ENCODE assay signal across 17 cellular contexts in the genomic region with DNA sequence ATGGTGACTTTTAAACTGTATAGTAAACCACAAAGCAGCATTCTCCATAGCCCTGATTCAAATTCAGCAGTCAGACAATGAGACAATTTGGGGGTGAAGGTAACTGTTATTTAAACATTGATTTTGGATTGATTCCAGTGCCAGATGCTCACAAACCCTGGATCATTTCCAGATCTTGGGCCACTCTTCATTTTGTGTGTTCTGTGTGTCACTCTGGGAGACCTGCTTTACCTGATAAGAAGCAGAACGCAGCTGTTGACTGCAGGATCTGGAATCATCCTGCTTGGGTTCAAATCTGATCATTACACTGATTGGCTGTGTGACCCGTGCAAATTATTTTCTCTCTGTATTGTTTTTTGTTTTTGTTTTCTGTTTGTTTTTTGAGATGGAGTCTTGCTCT. TPM values are rescaled to one million over a fixed set of nuclear protein-coding genes. Genes with fewer than 3 reads are reported as not detected.
A peak's percentile ranks its signal among the peaks of the same experiment; 100 is the strongest.
DNase-seq lines count a peak whose midpoint lies in the region; ATAC-seq, FAIRE-seq and TF ChIP-seq lines count a peak whose summit lies in the region.
"Had no signal": no experiment of that assay in that cellular context is flagged by ENCODE, and none has a peak within 500 bp of the region (broad histone marks: within the 10 kb centered on the region; RNA-seq: fewer than 3 reads in every experiment).

No MANE protein-coding gene starts in this region.

- no peak for TF ChIP-seq POLR2A in K562 (conservative IDR thresholded peaks at IDR 0.05)
- no peak for TF ChIP-seq POLR2A in HepG2 (IDR thresholded peaks at IDR 0.05; ENCODE audit: insufficient read depth in 1 of 2, low read depth in 2 of 2, low read length in 2 of 2)

- TF ChIP-seq EP300 in K562 (IDR thresholded peaks at IDR 0.05; ENCODE audit: low read length): no peak
- TF ChIP-seq EP300 in HepG2 (IDR thresholded peaks at IDR 0.05; ENCODE audit: low read depth in 2 of 2, low read length in 2 of 2): no peak
- no peak for TF ChIP-seq EP300 in HepG2 (CRISPR knock-in tag; IDR thresholded peaks at IDR 0.05; ENCODE audit: borderline replicate concordance)

- H4K20me1 ChIP-seq in K562 (replicated peaks; ENCODE audit: control insufficient read depth, insufficient read depth, low read length) (no peaks in the 10 kb centered on the region), HepG2 (ENCODE audit: insufficient read depth, low read length) (no peaks in the 10 kb centered on the region)

- no peaks in the 10 kb centered on the region for H3K9me3 ChIP-seq in K562 (replicated peaks; ENCODE audit: control insufficient read depth, insufficient read depth, low read depth, low read length)
- H3K9me3 ChIP-seq in small intestine (ENCODE audit: control insufficient read depth, low read depth): no peaks in the 10 kb centered on the region
- H3K9me3 ChIP-seq in HepG2 (ENCODE audit: low read length): no peaks in the 10 kb centered on the region
- H3K9me3 ChIP-seq: vagina had no signal

- POLR2A ChIA-PET in K562 (lab: Yijun Ruan, JAX) (interaction anchor here (0.8 kb wide), 1 partner anchor 57 kb away, joined by 4 read pairs; no protein-coding TSS in a partner anchor), HepG2 (lab: Yijun Ruan, JAX) (no interaction called here)

- H3K27ac ChIP-seq in K562 (ENCODE audit: extremely low read depth, low read depth, low read length) (no peak overlapping the region), small intestine (ENCODE audit: low read depth in 1 of 2, low read length in 1 of 2) (no peak overlapping the region), HepG2 (ENCODE audit: extremely low read length, insufficient read depth, low read length) (no peak overlapping the region)
- H3K27ac ChIP-seq: vagina had no signal

- peaks cover 87% of the 10 kb centered on the region for H3K27me3 Mint-ChIP-seq in activated T-cell treated with anti-CD3 and anti-CD28 coated beads, Interleukin-2, amount 50 U/mL, for 72 hours (ENCODE audit: low read depth)
- H3K27me3 Mint-ChIP-seq in activated T-cell treated with anti-CD3 and anti-CD28 coated beads, Interleukin-2, amount 50 U/mL, for 24 hours: peaks cover 87% of the 10 kb centered on the region
- H3K27me3 Mint-ChIP-seq in effector memory CD8-positive, alpha-beta T cell: peaks cover 75 to 97% of the 10 kb centered on the region in 2 donors

- TF ChIP-seq CTCF in K562 (IDR thresholded peaks at IDR 0.05 in 2 of 3, conservative IDR thresholded peaks at IDR 0.05 in 1 of 3; ENCODE audit: insufficient read depth in 2 of 3, low read depth in 1 of 3, low read length in 3 of 3) (no peak), HepG2 (CRISPR knock-in tag; IDR thresholded peaks at IDR 0.05) (no peak)

- no peak overlapping the region for H3K9ac ChIP-seq in K562 (ENCODE audit: insufficient read depth in 1 of 2, low read depth in 2 of 2, low read length in 2 of 2)
- no peak overlapping the region for H3K9ac ChIP-seq in HepG2 (ENCODE audit: insufficient read depth, low read depth, low read length)

- CTCF ChIA-PET in K562 (lab: Yijun Ruan, JAX; ENCODE audit: low intra/inter-chr PET ratio) (no interaction called here), HepG2 (lab: Yijun Ruan, JAX; ENCODE audit: low intra/inter-chr PET ratio, low total read pairs) (no interaction called here)

- intact Hi-C loops in K562 (cut with micrococcal nuclease): no loop called here
- intact Hi-C loops in HepG2 (cut with micrococcal nuclease; ENCODE audit: unreplicated experiment): no loop called here

- in situ Hi-C loops in K562 (cut with MboI): no loop called here
- in situ Hi-C loops in HepG2 (cut with HindIII; ENCODE audit: extremely low pct_ligation_motif_present, low pct_unique_long_range_greater_than_20kb): no loop called here

- H3K79me2 ChIP-seq in K562 (ENCODE audit: control insufficient read depth, insufficient read depth, low read length) (no peaks in the 10 kb centered on the region), HepG2 (ENCODE audit: insufficient read depth, low read length) (no peaks in the 10 kb centered on the region)

- BruUV-seq in K562 (replicated peaks; lab: Mats Ljungman, UMichigan): no TSS peak
- BruUV-seq in HepG2 (replicated peaks; lab: Mats Ljungman, UMichigan): no TSS peak

- H3K4me2 ChIP-seq in K562 (ENCODE audit: insufficient read depth, low read length) (no peak overlapping the region), HepG2 (ENCODE audit: low read depth, low read length) (no peak overlapping the region)

- H3K27ac Mint-ChIP-seq in activated T-cell treated with anti-CD3 and anti-CD28 coated beads, Interleukin-2, amount 50 U/mL, for 72 hours: no peak overlapping the region
- H3K27ac Mint-ChIP-seq in activated T-cell treated with anti-CD3 and anti-CD28 coated beads, Interleukin-2, amount 50 U/mL, for 24 hours: no peak overlapping the region
- no peak overlapping the region for H3K27ac Mint-ChIP-seq in effector memory CD8-positive, alpha-beta T cell
- H3K27ac Mint-ChIP-seq: dendritic cell treated with granulocyte-macrophage colony-stimulating factor and Interleukin-4, amounts not matched to agents 40 ng/mL and 50 ng/mL, for 4 days; stimulated activated effector memory CD8-positive, alpha-beta T cell treated with anti-CD3 and anti-CD28 coated beads, Interleukin-12 subunit alpha, Interleukin-12 subunit beta, amount 100 ng/mL, for 72 hours had no signal

- no peak for TF ChIP-seq RAD21 in K562 (CRISPR knock-in tag; conservative IDR thresholded peaks at IDR 0.05 in 1 of 2, IDR thresholded peaks at IDR 0.05 in 1 of 2)
- TF ChIP-seq RAD21 in HepG2 (CRISPR knock-in tag; IDR thresholded peaks at IDR 0.05): no peak

- no peak for DNase-seq in activated T-cell treated with anti-CD3 and anti-CD28 coated beads, Interleukin-2, amount 50 U/mL, for 72 hours
- DNase-seq in activated T-cell treated with anti-CD3 and anti-CD28 coated beads, Interleukin-2, amount 50 U/mL, for 24 hours: no peak
- DNase-seq in NCI-H2029 treated with DMSO at 0.1 percent for 48 hours (lab: John Stamatoyannopoulos, UW) (peak; percentile 40), K562 (ENCODE audit: extremely low read depth in 1 of 4, low spot score in 3 of 4) (no peak), small intestine (peak; percentile 4), HepG2 (ENCODE audit: low spot score) (no peak)
- no peak for DNase-seq in effector memory CD8-positive, alpha-beta T cell
- DNase-seq in activated CD4-positive, alpha-beta T cell treated with anti-CD3 and anti-CD28 coated beads, Interleukin-2, amount 50 U/mL, for 4 hours: no peak
- DNase-seq: KBM-7; SIG-M5; stimulated activated CD4-positive, alpha-beta T cell treated with anti-CD3 and anti-CD28 coated beads, Interleukin-2, amount 100 ng/mL, for 24 hours had no signal

- H3K36me3 ChIP-seq in K562 (ENCODE audit: control insufficient read depth, insufficient read depth, low read length) (no peaks in the 10 kb centered on the region), small intestine (ENCODE audit: control insufficient read depth in 2 of 2, insufficient read depth in 2 of 2, low read length in 2 of 2) (no peaks in the 10 kb centered on the region), HepG2 (replicated peaks in 1 of 2; ENCODE audit: control insufficient read depth in 1 of 2, insufficient read depth in 2 of 2, low read length in 2 of 2) (no peaks in the 10 kb centered on the region)
- H3K36me3 ChIP-seq: vagina had no signal

- no peaks in the 10 kb centered on the region for H3K27me3 ChIP-seq in K562 (ENCODE audit: control insufficient read depth in 2 of 2, insufficient read depth in 2 of 2, low read length in 2 of 2)
- H3K27me3 ChIP-seq in small intestine (ENCODE audit: control insufficient read depth in 2 of 2, insufficient read depth in 2 of 2, low read length in 2 of 2): peaks cover 4 to 30% of the 10 kb centered on the region in 2 donors
- H3K27me3 ChIP-seq in HepG2 (ENCODE audit: control insufficient read depth in 1 of 2, insufficient read depth in 2 of 2, low read length in 2 of 2): peaks cover 0 to 21% of the 10 kb centered on the region in 2 experiments; a peak in 1 of 5 replicates

- peaks cover 5% of the 10 kb centered on the region in 2 donors for H3K36me3 Mint-ChIP-seq in activated T-cell treated with anti-CD3 and anti-CD28 coated beads, Interleukin-2, amount 50 U/mL, for 72 hours (ENCODE audit: insufficient read depth in 2 of 2)
- H3K36me3 Mint-ChIP-seq in activated T-cell treated with anti-CD3 and anti-CD28 coated beads, Interleukin-2, amount 50 U/mL, for 24 hours (ENCODE audit: low read depth): no peaks in the 10 kb centered on the region
- peaks cover 2% of the 10 kb centered on the region for H3K36me3 Mint-ChIP-seq in effector memory CD8-positive, alpha-beta T cell (ENCODE audit: insufficient read depth)

- H3K4me1 ChIP-seq in K562 (replicated peaks in 1 of 2; ENCODE audit: control insufficient read depth in 2 of 2, insufficient read depth in 2 of 2, low read length in 2 of 2) (peaks cover 0 to 6% of the 10 kb centered on the region in 2 experiments; a peak in 1 of 5 replicates), small intestine (ENCODE audit: control insufficient read depth in 2 of 2, insufficient read depth in 1 of 2, low read depth in 1 of 2, low read length in 1 of 2) (no peaks in the 10 kb centered on the region), HepG2 (ENCODE audit: insufficient read depth, low read length) (no peaks in the 10 kb centered on the region; the same call in 1 of the 2 replicates)

- H3K9me3 Mint-ChIP-seq in activated T-cell treated with anti-CD3 and anti-CD28 coated beads, Interleukin-2, amount 50 U/mL, for 72 hours: no peaks in the 10 kb centered on the region
- peaks cover 6% of the 10 kb centered on the region for H3K9me3 Mint-ChIP-seq in activated T-cell treated with anti-CD3 and anti-CD28 coated beads, Interleukin-2, amount 50 U/mL, for 24 hours
- H3K9me3 Mint-ChIP-seq in effector memory CD8-positive, alpha-beta T cell: peaks cover 7 to 8% of the 10 kb centered on the region in 2 donors

- H2AFZ ChIP-seq in K562 (ENCODE audit: low read depth, low read length) (no peak overlapping the region), HepG2 (ENCODE audit: low read length) (no peak overlapping the region)

- FAIRE-seq in K562 (lab: Jason Lieb, UNC): no peak
- no peak for FAIRE-seq in small intestine (lab: Jason Lieb, UNC)
- no peak for FAIRE-seq in HepG2 (lab: Jason Lieb, UNC)
- FAIRE-seq: GM18507 had no signal

- 5% methylated on average over 2 of the region's 2 CpGs for WGBS in K562 (ENCODE audit: insufficient coverage, low coverage, missing lambda C conversion rate)
- 19 to 49% (median 44%) methylated on average over 2 of the region's 2 CpGs for WGBS in small intestine, 3 donors
- 6% methylated on average over 2 of the region's 2 CpGs for WGBS in HepG2 (ENCODE audit: low lambda C conversion rate)

- ATAC-seq in activated T-cell treated with anti-CD3 and anti-CD28 coated beads, Interleukin-2, amount 50 U/mL, for 72 hours (replicated peaks in 1 of 2): no peak
- ATAC-seq in K562 (no peak), HepG2 (no peak)
- no peak for ATAC-seq in effector memory CD8-positive, alpha-beta T cell (replicated peaks)
- ATAC-seq: stimulated activated effector memory CD8-positive, alpha-beta T cell treated with anti-CD3 and anti-CD28 coated beads, Interleukin-12 subunit alpha, Interleukin-12 subunit beta, amount 100 ng/mL, for 72 hours had no signal

- no peaks in the 10 kb centered on the region for H3K9me1 ChIP-seq in K562 (ENCODE audit: control insufficient read depth, insufficient read depth, low read length)

- H3K4me3 Mint-ChIP-seq in activated T-cell treated with anti-CD3 and anti-CD28 coated beads, Interleukin-2, amount 50 U/mL, for 72 hours: peak overlapping the region; percentile 48 to 55
- H3K4me3 Mint-ChIP-seq in activated T-cell treated with anti-CD3 and anti-CD28 coated beads, Interleukin-2, amount 50 U/mL, for 24 hours: no peak overlapping the region
- no peak overlapping the region for H3K4me3 Mint-ChIP-seq in effector memory CD8-positive, alpha-beta T cell
- H3K4me3 Mint-ChIP-seq: dendritic cell treated with granulocyte-macrophage colony-stimulating factor and Interleukin-4, amounts not matched to agents 40 ng/mL and 50 ng/mL, for 4 days had no signal

- H3K4me3 ChIP-seq in K562: no peak overlapping the region
- no peak overlapping the region for H3K4me3 ChIP-seq in small intestine (ENCODE audit: low read depth in 1 of 2, low read length in 2 of 2)
- H3K4me3 ChIP-seq in HepG2 (replicated peaks in 1 of 3; ENCODE audit: insufficient read depth in 1 of 3, low read depth in 2 of 3, low read length in 3 of 3): no peak overlapping the region

- H3K4me1 Mint-ChIP-seq in activated T-cell treated with anti-CD3 and anti-CD28 coated beads, Interleukin-2, amount 50 U/mL, for 72 hours (ENCODE audit: low read depth): peaks cover 37% of the 10 kb centered on the region
- peaks cover 25% of the 10 kb centered on the region for H3K4me1 Mint-ChIP-seq in activated T-cell treated with anti-CD3 and anti-CD28 coated beads, Interleukin-2, amount 50 U/mL, for 24 hours (ENCODE audit: low read depth)
- H3K4me1 Mint-ChIP-seq in effector memory CD8-positive, alpha-beta T cell (ENCODE audit: low read depth in 2 of 2): peaks cover 8 to 26% of the 10 kb centered on the region in 2 donors

RNA-seq across cellular contexts. Expression of gene PCDH8, which starts 4.0 kb away (rescaled TPM):
- total RNA-seq in activated T-cell treated with anti-CD3 and anti-CD28 coated beads, Interleukin-2, amount 50 U/mL, for 72 hours: not detected
- total RNA-seq in K562 (2011; cell fraction: chromatin; rRNA removed; ENCODE audit: low replicate concordance): not detected in 2 replicates
- total RNA-seq in K562 (2011; cell fraction: nucleolus; rRNA removed): not detected in 2 replicates
- total RNA-seq in K562 (2011; cell fraction: nucleoplasm; rRNA removed): not detected in 2 replicates
- total RNA-seq in K562 (2014; rRNA removed) (not detected in 2 replicates), K562 (2014; rRNA removed; fragmentation: Illumina TruSeq; extraction: Trizol) (not detected in 2 replicates), K562 (2015; rRNA removed; fragmentation: Illumina TruSeq; extraction: Trizol) (not detected in 2 replicates), K562 (2021) (not detected in 2 replicates), HepG2 (2016; rRNA removed; fragmentation: Illumina TruSeq; extraction: Trizol) (not detected in 2 replicates)
- polyA plus RNA-seq in K562 (2011; rRNA removed) (not detected in 2 replicates), K562 (2014; fragmentation: Illumina TruSeq; extraction: Trizol) (not detected in 2 replicates), K562 (2014; fragmentation: Nextera tagmentation; extraction: Ambion mirVana) (not detected), K562 (2014; rRNA removed) (not detected in 2 replicates), small intestine (1 to 10 TPM in 1 of 3 donors, not detected in 2; 3.1 TPM), HepG2 (2011; rRNA removed) (not detected in 2 replicates)
- polyA plus RNA-seq in K562 (2011; cell fraction: cytosol; rRNA removed): not detected in 2 replicates
- polyA plus RNA-seq in K562 (2011; cell fraction: nucleus; rRNA removed): not detected in 2 replicates
- polyA plus RNA-seq in K562 (2012): not detected in 2 replicates
- polyA minus RNA-seq in K562 (2011; rRNA and poly(A)+ RNA removed): not detected in 2 replicates
- not detected in 2 replicates for polyA minus RNA-seq in K562 (2011; cell fraction: cytosol; rRNA and poly(A)+ RNA removed)
- polyA minus RNA-seq in K562 (2011; cell fraction: nucleus; rRNA and poly(A)+ RNA removed): not detected in 2 replicates
- not detected in 2 replicates for total RNA-seq in HepG2 (2016; cell fraction: cytosol; rRNA removed; fragmentation: Illumina TruSeq; extraction: Trizol; ENCODE audit: low read depth)
- not detected in 2 replicates for total RNA-seq in HepG2 (2016; cell fraction: insoluble cytoplasmic fraction; rRNA removed; fragmentation: Illumina TruSeq; extraction: Trizol)
- not detected in 2 replicates for total RNA-seq in HepG2 (2016; cell fraction: membrane; rRNA removed; fragmentation: Illumina TruSeq; extraction: Trizol)
- not detected in 2 replicates for total RNA-seq in HepG2 (2016; cell fraction: nucleus; rRNA removed; fragmentation: Illumina TruSeq; extraction: Trizol)
- polyA plus RNA-seq in HepG2 (2011; cell fraction: cytosol; rRNA removed): not detected in 2 replicates
- polyA plus RNA-seq in HepG2 (2011; cell fraction: nucleus; rRNA removed): not detected in 2 replicates
- polyA plus RNA-seq in HepG2 (2012): not detected in 2 replicates
- polyA plus RNA-seq in HepG2 (2016; cell fraction: cytosol; fragmentation: Illumina TruSeq; extraction: Trizol; ENCODE audit: low read depth): not detected in 2 replicates
- not detected in 2 replicates for polyA plus RNA-seq in HepG2 (2016; cell fraction: insoluble cytoplasmic fraction; fragmentation: Illumina TruSeq; extraction: Trizol; ENCODE audit: low read depth)
- polyA plus RNA-seq in HepG2 (2016; cell fraction: membrane; fragmentation: Illumina TruSeq; extraction: Trizol; ENCODE audit: low read depth): not detected in 2 replicates
- polyA plus RNA-seq in HepG2 (2016; cell fraction: nucleus; fragmentation: Illumina TruSeq; extraction: Trizol; ENCODE audit: insufficient read depth, low read depth): not detected in 2 replicates
- not detected in 2 replicates for polyA minus RNA-seq in HepG2 (2011; rRNA and poly(A)+ RNA removed; ENCODE audit: low replicate concordance)
- polyA minus RNA-seq in HepG2 (2011; cell fraction: cytosol; rRNA and poly(A)+ RNA removed): not detected in 2 replicates
- polyA minus RNA-seq in HepG2 (2011; cell fraction: nucleus; rRNA and poly(A)+ RNA removed): not detected in 2 replicates
- total RNA-seq: mesenteric fat pad, pulmonary artery endothelial cell had no signal

Comparison
In these comparisons a context has a peak if more than half of its experiments do, and no peak if none do; other contexts are left out.
1. H3K4me3 Mint-ChIP-seq: peak in activated T-cell treated with anti-CD3 and anti-CD28 coated beads, Interleukin-2, amount 50 U/mL, for 72 hours (2 of 2); none in activated T-cell treated with anti-CD3 and anti-CD28 coated beads, Interleukin-2, amount 50 U/mL, for 24 hours (single experiment) and effector memory CD8-positive, alpha-beta T cell (0 of 2).
2. DNase-seq: peak in NCI-H2029 treated with DMSO at 0.1 percent for 48 hours (single experiment) and small intestine (single experiment); none in activated T-cell treated with anti-CD3 and anti-CD28 coated beads, Interleukin-2, amount 50 U/mL, for 72 hours (0 of 2), activated T-cell treated with anti-CD3 and anti-CD28 coated beads, Interleukin-2, amount 50 U/mL, for 24 hours (single experiment), K562 (0 of 4), effector memory CD8-positive, alpha-beta T cell (0 of 3), HepG2 (single experiment) and activated CD4-positive, alpha-beta T cell treated with anti-CD3 and anti-CD28 coated beads, Interleukin-2, amount 50 U/mL, for 4 hours (0 of 2).